1 cellular context compared by ENCODE assay signal in the genomic region with DNA sequence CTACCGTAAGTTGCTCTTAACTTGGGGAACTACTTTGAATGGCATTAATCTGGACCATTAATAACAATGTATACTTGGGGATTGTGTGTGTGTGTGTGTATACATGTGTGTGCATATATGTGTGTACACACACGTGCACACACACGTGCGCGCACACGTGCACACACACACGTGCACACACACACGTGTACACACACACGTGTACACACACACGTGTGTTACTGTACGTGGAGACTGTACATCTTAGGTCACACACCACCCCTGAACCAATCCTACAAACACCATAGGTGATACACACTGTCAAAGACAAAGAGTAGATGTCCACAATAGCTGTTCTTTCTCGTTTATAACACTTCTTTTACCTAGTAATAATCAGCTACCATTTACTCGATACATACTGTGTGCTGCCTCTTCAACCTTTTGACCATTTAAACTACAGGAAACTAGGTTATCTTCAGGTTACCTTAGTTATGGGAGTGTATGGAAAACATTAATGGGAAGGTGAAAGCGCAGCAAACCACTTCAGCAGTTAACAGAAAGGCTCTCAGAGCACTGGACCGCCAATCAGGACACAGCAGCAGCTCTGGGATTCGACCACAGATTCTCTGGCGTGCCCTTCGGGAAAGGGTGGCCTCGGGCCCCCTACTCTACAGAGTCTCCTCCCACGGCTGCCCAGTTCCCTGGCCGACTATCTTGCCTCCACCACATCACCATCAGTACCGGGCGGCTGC.
TF ChIP-seq lines count a peak whose summit lies in the region.

No MANE protein-coding gene starts in this region.

TF ChIP-seq in SK-N-SH, 30 proteins besides CTCF, POLR2A, EP300 and RAD21 (continued from another document):
- TF ChIP-seq, protein P1, sequence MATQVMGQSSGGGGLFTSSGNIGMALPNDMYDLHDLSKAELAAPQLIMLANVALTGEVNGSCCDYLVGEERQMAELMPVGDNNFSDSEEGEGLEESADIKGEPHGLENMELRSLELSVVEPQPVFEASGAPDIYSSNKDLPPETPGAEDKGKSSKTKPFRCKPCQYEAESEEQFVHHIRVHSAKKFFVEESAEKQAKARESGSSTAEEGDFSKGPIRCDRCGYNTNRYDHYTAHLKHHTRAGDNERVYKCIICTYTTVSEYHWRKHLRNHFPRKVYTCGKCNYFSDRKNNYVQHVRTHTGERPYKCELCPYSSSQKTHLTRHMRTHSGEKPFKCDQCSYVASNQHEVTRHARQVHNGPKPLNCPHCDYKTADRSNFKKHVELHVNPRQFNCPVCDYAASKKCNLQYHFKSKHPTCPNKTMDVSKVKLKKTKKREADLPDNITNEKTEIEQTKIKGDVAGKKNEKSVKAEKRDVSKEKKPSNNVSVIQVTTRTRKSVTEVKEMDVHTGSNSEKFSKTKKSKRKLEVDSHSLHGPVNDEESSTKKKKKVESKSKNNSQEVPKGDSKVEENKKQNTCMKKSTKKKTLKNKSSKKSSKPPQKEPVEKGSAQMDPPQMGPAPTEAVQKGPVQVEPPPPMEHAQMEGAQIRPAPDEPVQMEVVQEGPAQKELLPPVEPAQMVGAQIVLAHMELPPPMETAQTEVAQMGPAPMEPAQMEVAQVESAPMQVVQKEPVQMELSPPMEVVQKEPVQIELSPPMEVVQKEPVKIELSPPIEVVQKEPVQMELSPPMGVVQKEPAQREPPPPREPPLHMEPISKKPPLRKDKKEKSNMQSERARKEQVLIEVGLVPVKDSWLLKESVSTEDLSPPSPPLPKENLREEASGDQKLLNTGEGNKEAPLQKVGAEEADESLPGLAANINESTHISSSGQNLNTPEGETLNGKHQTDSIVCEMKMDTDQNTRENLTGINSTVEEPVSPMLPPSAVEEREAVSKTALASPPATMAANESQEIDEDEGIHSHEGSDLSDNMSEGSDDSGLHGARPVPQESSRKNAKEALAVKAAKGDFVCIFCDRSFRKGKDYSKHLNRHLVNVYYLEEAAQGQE (IDR thresholded peaks at IDR 0.05; ENCODE audit: low read depth, low read length) = no peak; the same call in 1 of the 2 replicates
- TF ChIP-seq, protein P2, sequence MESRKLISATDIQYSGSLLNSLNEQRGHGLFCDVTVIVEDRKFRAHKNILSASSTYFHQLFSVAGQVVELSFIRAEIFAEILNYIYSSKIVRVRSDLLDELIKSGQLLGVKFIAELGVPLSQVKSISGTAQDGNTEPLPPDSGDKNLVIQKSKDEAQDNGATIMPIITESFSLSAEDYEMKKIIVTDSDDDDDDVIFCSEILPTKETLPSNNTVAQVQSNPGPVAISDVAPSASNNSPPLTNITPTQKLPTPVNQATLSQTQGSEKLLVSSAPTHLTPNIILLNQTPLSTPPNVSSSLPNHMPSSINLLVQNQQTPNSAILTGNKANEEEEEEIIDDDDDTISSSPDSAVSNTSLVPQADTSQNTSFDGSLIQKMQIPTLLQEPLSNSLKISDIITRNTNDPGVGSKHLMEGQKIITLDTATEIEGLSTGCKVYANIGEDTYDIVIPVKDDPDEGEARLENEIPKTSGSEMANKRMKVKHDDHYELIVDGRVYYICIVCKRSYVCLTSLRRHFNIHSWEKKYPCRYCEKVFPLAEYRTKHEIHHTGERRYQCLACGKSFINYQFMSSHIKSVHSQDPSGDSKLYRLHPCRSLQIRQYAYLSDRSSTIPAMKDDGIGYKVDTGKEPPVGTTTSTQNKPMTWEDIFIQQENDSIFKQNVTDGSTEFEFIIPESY (IDR thresholded peaks at IDR 0.05; ENCODE audit: borderline replicate concordance, low read depth) = no peak
- TF ChIP-seq, protein P3, sequence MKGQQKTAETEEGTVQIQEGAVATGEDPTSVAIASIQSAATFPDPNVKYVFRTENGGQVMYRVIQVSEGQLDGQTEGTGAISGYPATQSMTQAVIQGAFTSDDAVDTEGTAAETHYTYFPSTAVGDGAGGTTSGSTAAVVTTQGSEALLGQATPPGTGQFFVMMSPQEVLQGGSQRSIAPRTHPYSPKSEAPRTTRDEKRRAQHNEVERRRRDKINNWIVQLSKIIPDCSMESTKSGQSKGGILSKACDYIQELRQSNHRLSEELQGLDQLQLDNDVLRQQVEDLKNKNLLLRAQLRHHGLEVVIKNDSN (IDR thresholded peaks at IDR 0.05; ENCODE audit: borderline replicate concordance, low read depth) = no peak
- TF ChIP-seq, protein P4, sequence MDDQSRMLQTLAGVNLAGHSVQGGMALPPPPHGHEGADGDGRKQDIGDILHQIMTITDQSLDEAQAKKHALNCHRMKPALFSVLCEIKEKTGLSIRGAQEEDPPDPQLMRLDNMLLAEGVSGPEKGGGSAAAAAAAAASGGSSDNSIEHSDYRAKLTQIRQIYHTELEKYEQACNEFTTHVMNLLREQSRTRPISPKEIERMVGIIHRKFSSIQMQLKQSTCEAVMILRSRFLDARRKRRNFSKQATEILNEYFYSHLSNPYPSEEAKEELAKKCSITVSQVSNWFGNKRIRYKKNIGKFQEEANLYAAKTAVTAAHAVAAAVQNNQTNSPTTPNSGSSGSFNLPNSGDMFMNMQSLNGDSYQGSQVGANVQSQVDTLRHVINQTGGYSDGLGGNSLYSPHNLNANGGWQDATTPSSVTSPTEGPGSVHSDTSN (IDR thresholded peaks at IDR 0.05) = no peak
- TF ChIP-seq ELF1 (IDR thresholded peaks at IDR 0.05) = no peak
- TF ChIP-seq, protein P5, sequence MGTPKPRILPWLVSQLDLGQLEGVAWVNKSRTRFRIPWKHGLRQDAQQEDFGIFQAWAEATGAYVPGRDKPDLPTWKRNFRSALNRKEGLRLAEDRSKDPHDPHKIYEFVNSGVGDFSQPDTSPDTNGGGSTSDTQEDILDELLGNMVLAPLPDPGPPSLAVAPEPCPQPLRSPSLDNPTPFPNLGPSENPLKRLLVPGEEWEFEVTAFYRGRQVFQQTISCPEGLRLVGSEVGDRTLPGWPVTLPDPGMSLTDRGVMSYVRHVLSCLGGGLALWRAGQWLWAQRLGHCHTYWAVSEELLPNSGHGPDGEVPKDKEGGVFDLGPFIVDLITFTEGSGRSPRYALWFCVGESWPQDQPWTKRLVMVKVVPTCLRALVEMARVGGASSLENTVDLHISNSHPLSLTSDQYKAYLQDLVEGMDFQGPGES (IDR thresholded peaks at IDR 0.05; ENCODE audit: low read depth, low read length) = no peak
- no peak for TF ChIP-seq FOXJ3 (CRISPR knock-in tag; IDR thresholded peaks at IDR 0.05)
- TF ChIP-seq SIN3A (IDR thresholded peaks at IDR 0.05; ENCODE audit: borderline replicate concordance, low read depth, low read length) = no peak
- no peak for TF ChIP-seq SMC3 (IDR thresholded peaks at IDR 0.05; ENCODE audit: low read depth, low read length)
